24 cellular contexts compared by ENCODE assay signal in the genomic region with DNA sequence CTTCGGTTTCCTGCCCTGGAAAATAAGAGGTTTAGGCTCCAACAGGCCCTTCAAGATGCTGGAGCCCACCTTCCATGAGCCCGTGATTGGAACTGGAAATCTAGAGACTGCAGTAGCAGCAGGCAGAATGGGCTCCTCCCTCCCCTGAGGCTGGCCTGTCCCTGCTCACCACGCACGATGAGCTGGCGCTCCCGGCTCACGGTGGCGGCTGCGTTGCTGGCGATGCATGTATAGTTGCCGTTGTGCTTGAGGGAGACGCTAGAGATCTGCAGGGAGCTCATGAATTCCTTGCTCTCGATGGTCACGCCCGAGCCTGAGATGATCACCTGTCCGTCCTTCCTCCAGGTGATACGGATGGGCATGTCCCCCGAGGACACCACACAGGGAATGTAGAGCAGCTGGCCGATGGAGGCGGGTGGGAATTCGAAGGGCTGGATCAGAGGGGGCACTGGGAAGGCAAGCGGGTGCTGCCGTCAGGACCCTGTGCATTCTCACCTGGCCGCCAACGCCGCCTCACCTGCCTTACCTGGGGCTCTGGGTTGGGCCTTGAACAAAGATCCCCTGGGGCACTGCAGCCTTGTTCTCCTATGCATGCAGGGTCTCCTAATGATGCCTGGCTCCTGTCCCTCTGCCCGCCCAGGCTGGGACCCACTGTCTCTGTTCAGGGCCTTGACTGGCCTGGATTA.
"Had no signal": no experiment of that assay in that cellular context is flagged by ENCODE, and none has a peak within 500 bp of the region (broad histone marks: within the 10 kb centered on the region; RNA-seq: fewer than 3 reads in every experiment).

No MANE protein-coding gene starts in this region.

- FAIRE-seq: colon, islet of Langerhans had no signal

- H3K27ac ChIP-seq: dorsolateral prefrontal cortex, gastroesophageal sphincter, heart left ventricle, hepatocyte, left lung, parathyroid adenoma, thoracic aorta, tibial nerve, upper lobe of right lung, uterus had no signal

- DNase-seq: dorsolateral prefrontal cortex; effector CD4-positive, alpha-beta T cell; heart left ventricle; left cardiac atrium; left lung; mesenchymal stem cell; mucosa of descending colon; naive B cell; stimulated activated CD4-positive, alpha-beta T cell treated with anti-CD3 and anti-CD28 coated beads, Interleukin-2, amount 100 ng/mL, for 24 hours; stimulated activated CD4-positive, alpha-beta T cell treated with anti-CD3 and anti-CD28 coated beads, Interleukin-4, amount 100 ng/mL, for 4 hours; stimulated activated naive CD8-positive, alpha-beta T cell treated with anti-CD3 and anti-CD28 coated beads, Interleukin-15, Interleukin-2, amounts not matched to agents 100 U/mL and 50 U/mL, for 24 hours; substantia nigra; upper lobe of right lung; uterus had no signal

- H2AFZ ChIP-seq: hepatocyte, parathyroid adenoma had no signal

- H3K9me3 ChIP-seq: gastroesophageal sphincter, heart left ventricle, left lung, mucosa of descending colon, thoracic aorta, tibial nerve, upper lobe of right lung, uterus had no signal

- H3K9ac ChIP-seq: parathyroid adenoma had no signal

- H3K4me1 ChIP-seq: gastroesophageal sphincter, heart left ventricle, left lung, parathyroid adenoma, tibial nerve, upper lobe of right lung, uterus had no signal

- H3K79me2 ChIP-seq: hepatocyte, parathyroid adenoma had no signal

- H3K4me3 ChIP-seq: dorsolateral prefrontal cortex, gastroesophageal sphincter, heart left ventricle, hepatocyte, left lung, mucosa of descending colon, thoracic aorta, tibial nerve, upper lobe of right lung, uterus had no signal

- H3K36me3 ChIP-seq: left lung, thoracic aorta, tibial nerve, upper lobe of right lung, uterus had no signal

- H3K27me3 ChIP-seq: dorsolateral prefrontal cortex, heart left ventricle, left lung, tibial nerve, upper lobe of right lung, uterus had no signal

- H3K4me2 ChIP-seq: hepatocyte had no signal

- ATAC-seq: gastroesophageal sphincter; heart left ventricle; left cardiac atrium; left lung; mucosa of descending colon; natural killer cell treated with Interleukin-12 subunit alpha and Interleukin-12 subunit beta and Interleukin-15 and Interleukin-18, amount 100 ng/mL, for 72 hours; sciatic nerve; stimulated activated memory B cell treated with anti-CD40 and anti-IgM and Interleukin-4, amounts not matched to agents 10 μg/mL and 1 μg/mL and 100 μg/mL, for 72 hours; stimulated activated naive CD8-positive, alpha-beta T cell treated with anti-CD3 and anti-CD28 coated beads, Interleukin-15, Interleukin-2, amounts not matched to agents 100 U/mL and 50 U/mL, for 24 hours; upper lobe of right lung had no signal
